8 cellular contexts compared by ENCODE assay signal in genomic region chr5:158979749-158980521, GRCh38.
A peak's percentile ranks its signal among the peaks of the same experiment; 100 is the strongest.
DNase-seq lines count a peak whose midpoint lies in the region; ATAC-seq and TF ChIP-seq lines count a peak whose summit lies in the region.

No MANE protein-coding gene starts in this region.

- no peaks in the 10 kb centered on the region for H3K9me3 ChIP-seq in psoas muscle

- H3K27ac Mint-ChIP-seq in immature natural killer cell, result no peak overlapping the region

- H3K4me3 ChIP-seq in psoas muscle, result peak overlapping the region; percentile 48

- no peak overlapping the region for H3K27ac ChIP-seq in RWPE1
- peak overlapping the region; percentile 4 for H3K27ac ChIP-seq in psoas muscle

- H3K36me3 ChIP-seq in psoas muscle (ENCODE audit: insufficient read depth in 1 of 2, low read depth in 1 of 2), result no peaks in the 10 kb centered on the region

- no peaks in the 10 kb centered on the region for H3K36me3 Mint-ChIP-seq in immature natural killer cell

- H3K4me3 Mint-ChIP-seq in immature natural killer cell, result no peak overlapping the region

- H3K4me1 ChIP-seq in psoas muscle, result peaks cover 4% of the 10 kb centered on the region

- TF ChIP-seq CTCF in RWPE1 (conservative IDR thresholded peaks at IDR 0.05; ENCODE audit: low read depth) (no peak), psoas muscle (IDR thresholded peaks at IDR 0.05) (no peak)

- H3K27me3 Mint-ChIP-seq in immature natural killer cell (ENCODE audit: low read depth in 3 of 3), result peaks cover 0 to 4% (median 0%) of the 10 kb centered on the region in 3 donors

- CTCF ChIA-PET in RWPE1 (lab: Yijun Ruan, JAX), result no interaction called here

- ATAC-seq in psoas muscle (peak; percentile 34 to 73 (median 62)), GM21737 (IDR thresholded peaks at IDR 0.05; ENCODE audit: unreplicated experiment) (no peak), GM18873 (IDR thresholded peaks at IDR 0.05; ENCODE audit: low FRiP score, unreplicated experiment) (no peak), HG03135 (IDR thresholded peaks at IDR 0.05; ENCODE audit: unreplicated experiment) (no peak)

- no peaks in the 10 kb centered on the region for H3K27me3 ChIP-seq in psoas muscle (ENCODE audit: insufficient read depth in 3 of 3, low read length in 2 of 3)

- DNase-seq in DMS53 treated with DMSO at 0.1 percent for 48 hours (lab: John Stamatoyannopoulos, UW; ENCODE audit: unreplicated experiment), result peak; percentile 68
- peak; percentile 35 for DNase-seq in RWPE1 (ENCODE audit: low spot score)
- peak in 41 of 42 donors; percentile 37 to 84 (median 63) for DNase-seq in head of caudate nucleus
- peak; percentile 58 to 76 for DNase-seq in psoas muscle
- DNase-seq in immature natural killer cell, result no peak

- 8 to 13% (median 10%) methylated on average over 14 of the region's 14 CpGs for WGBS in psoas muscle, 3 donors

- H3K4me1 Mint-ChIP-seq in immature natural killer cell, result no peaks in the 10 kb centered on the region

- intact Hi-C loops in head of caudate nucleus (cut with DNase I) (no loop called here), psoas muscle (cut with DNase I) (no loop called here)

- no peaks in the 10 kb centered on the region for H3K9me3 Mint-ChIP-seq in immature natural killer cell

- POLR2A ChIA-PET in RWPE1 (lab: Yijun Ruan, JAX; ENCODE audit: low non-redundant PET), result no interaction called here

Comparison
In these comparisons a context has a peak if more than half of its experiments do, and no peak if none do; other contexts are left out.
1. DNase-seq: peak in DMS53 treated with DMSO at 0.1 percent for 48 hours (single experiment), RWPE1 (single experiment), head of caudate nucleus (41 of 42) and psoas muscle (2 of 2); none in immature natural killer cell (0 of 3).
2. ATAC-seq: peak in psoas muscle (4 of 4); none in GM21737 (single experiment), GM18873 (single experiment) and HG03135 (single experiment).